Comparison of ENCODE assay signal across 7 cellular contexts in genomic region chr6:40320947-40321346, GRCh38.
"Had no signal": no experiment of that assay in that cellular context is flagged by ENCODE, and none has a peak within 500 bp of the region (broad histone marks: within the 10 kb centered on the region; RNA-seq: fewer than 3 reads in every experiment).

No MANE protein-coding gene starts in this region.

- H3K27ac ChIP-seq: HL-60, KMS-11 had no signal

- FAIRE-seq: HTR-8/SVneo, K562 had no signal

- ATAC-seq: K562 had no signal

- H3K9ac ChIP-seq: KMS-11 had no signal

- H3K4me3 ChIP-seq: K562 had no signal

- DNase-seq: IMR-90, KBM-7, KG1 had no signal

- H3K4me2 ChIP-seq: KMS-11 had no signal
